ENCODE assay signal across 26 cellular contexts in the genomic region with DNA sequence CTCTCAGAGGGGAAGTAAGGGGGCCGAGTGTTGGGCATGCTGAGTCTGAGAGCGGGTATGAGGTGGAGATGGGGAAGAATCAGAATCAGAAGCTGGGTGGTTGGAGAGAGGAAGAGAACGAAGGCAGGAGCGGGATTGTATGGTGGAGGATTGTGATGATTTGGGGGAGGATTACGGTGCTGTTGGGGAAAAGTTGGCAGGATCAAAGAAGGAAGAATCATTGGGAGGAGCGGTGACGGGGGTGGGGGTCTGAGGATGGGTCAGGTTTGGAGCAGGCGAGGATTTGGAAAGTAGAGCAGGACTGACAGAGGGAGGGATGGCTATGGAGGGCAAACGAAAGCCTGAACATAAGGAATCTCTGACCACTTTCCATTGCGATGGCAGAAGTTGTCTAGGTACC.
"Had no signal": no experiment of that assay in that cellular context is flagged by ENCODE, and none has a peak within 500 bp of the region (broad histone marks: within the 10 kb centered on the region; RNA-seq: fewer than 3 reads in every experiment).

No MANE protein-coding gene starts in this region.

- H3K4me3 Mint-ChIP-seq: activated CD4-positive, alpha-beta T cell treated with anti-CD3 and anti-CD28 coated beads for 36 hours; activated CD8-positive, alpha-beta T cell treated with anti-CD3 and anti-CD28 coated beads for 36 hours; activated T-cell treated with anti-CD3 and anti-CD28 coated beads, Interleukin-2, amount 50 U/mL, for 72 hours had no signal

- H3K4me3 ChIP-seq: SJSA1 had no signal

- H3K4me1 Mint-ChIP-seq: activated CD4-positive, alpha-beta T cell treated with anti-CD3 and anti-CD28 coated beads for 36 hours had no signal

- H3K27ac ChIP-seq: KMS-11, SJSA1, VCaP had no signal

- ATAC-seq: activated CD4-positive, alpha-beta T cell treated with anti-CD3 and anti-CD28 coated beads for 36 hours; activated CD8-positive, alpha-beta T cell treated with anti-CD3 and anti-CD28 coated beads for 36 hours; activated T-cell treated with anti-CD3 and anti-CD28 coated beads, Interleukin-2, amount 50 U/mL, for 72 hours; PC-3; SK-N-SH treated with all-trans-retinoic acid at 6 μM for 48 hours had no signal

- H3K27me3 Mint-ChIP-seq: activated CD4-positive, alpha-beta T cell treated with anti-CD3 and anti-CD28 coated beads for 36 hours; activated CD8-positive, alpha-beta T cell treated with anti-CD3 and anti-CD28 coated beads for 36 hours had no signal

- DNase-seq: activated CD4-positive, alpha-beta T cell treated with anti-CD3 and anti-CD28 coated beads for 36 hours; activated CD4-positive, alpha-beta T cell treated with anti-CD3 and anti-CD28 coated beads, Interleukin-2, amount 50 U/mL, for 1 hour; activated CD8-positive, alpha-beta memory T cell treated with anti-CD3 and anti-CD28 coated beads, Interleukin-2, amount 50 U/mL, for 4 hours; activated CD8-positive, alpha-beta T cell treated with anti-CD3 and anti-CD28 coated beads for 36 hours; activated gamma-delta T cell treated with Interleukin-2 at 50 U/mL for 16 hours; activated naive CD4-positive, alpha-beta T cell treated with anti-CD3 and anti-CD28 coated beads, Interleukin-2, amount 50 U/mL, for 16 hours; activated T-cell treated with anti-CD3 and anti-CD28 coated beads, Interleukin-2, amount 50 U/mL, for 72 hours; NCI-H1092; NCI-H1417 treated with DMSO at 0.1 percent for 48 hours; NCI-H1694; NCI-H2029; NCI-H2107; NCI-H2171 treated with DMSO at 0.1 percent for 48 hours; NCI-H226; NCI-H510A; NCI-H526 treated with DMSO at 0.1 percent for 48 hours; PC-3; SHP77; T-helper 2 cell; T1000 had no signal

- FAIRE-seq: RCC 7860 had no signal

- H3K4me2 ChIP-seq: KMS-11 had no signal

- H3K9ac ChIP-seq: KMS-11 had no signal

- H3K27me3 ChIP-seq: SJSA1 had no signal

- H3K27ac Mint-ChIP-seq: activated CD4-positive, alpha-beta T cell treated with anti-CD3 and anti-CD28 coated beads for 36 hours; activated CD8-positive, alpha-beta T cell treated with anti-CD3 and anti-CD28 coated beads for 36 hours; activated T-cell treated with anti-CD3 and anti-CD28 coated beads, Interleukin-2, amount 50 U/mL, for 72 hours; activated T-helper 2 cell treated with anti-CD3 and anti-CD28 coated beads, Interferon-gamma antibody, Interleukin-2, Interleukin-4, amounts not matched to agents 10 μg/mL and 5 μg/mL and 100 μg/mL, durations not matched to agents 14 hours and 24 hours and 36 hours had no signal

- H3K4me1 ChIP-seq: SJSA1 had no signal
